24 cellular contexts compared by ENCODE assay signal in the genomic region with DNA sequence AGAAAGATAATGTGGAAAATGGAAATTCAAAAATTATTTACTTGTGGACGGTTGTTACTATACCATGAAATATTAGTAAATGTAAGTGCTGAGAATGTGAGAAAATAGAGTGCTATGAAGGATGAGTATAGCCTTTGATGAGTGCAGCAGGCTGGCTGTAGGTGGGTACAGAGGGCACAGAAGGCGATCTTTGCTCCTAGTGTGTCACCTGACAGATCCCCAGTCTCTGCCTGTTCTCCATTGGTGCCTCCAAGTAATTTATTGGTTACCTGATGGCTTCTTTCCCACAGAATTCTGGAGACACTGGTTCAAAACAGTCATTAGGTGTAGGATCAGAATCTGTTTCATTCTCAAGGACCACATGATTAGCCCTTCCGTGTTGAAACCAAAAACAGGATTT. TPM values are rescaled to one million over a fixed set of nuclear protein-coding genes. Genes with fewer than 3 reads are reported as not detected.
DNase-seq lines count a peak whose midpoint lies in the region; ATAC-seq, FAIRE-seq and TF ChIP-seq lines count a peak whose summit lies in the region.
"Had no signal": no experiment of that assay in that cellular context is flagged by ENCODE, and none has a peak within 500 bp of the region (broad histone marks: within the 10 kb centered on the region; RNA-seq: fewer than 3 reads in every experiment).

No MANE protein-coding gene starts in this region.

- TF ChIP-seq CTCF in HEK293 (tag by site-specific recombination; IDR thresholded peaks at IDR 0.05) (no peak), endothelial cell of umbilical vein (IDR thresholded peaks at IDR 0.05; ENCODE audit: extremely low read depth in 1 of 2, insufficient read depth in 1 of 2, low read depth in 1 of 2, low read length in 2 of 2) (no peak)

- H3K9ac ChIP-seq in endothelial cell of umbilical vein (replicated peaks; ENCODE audit: extremely low read depth, insufficient read depth, low read length) (no peak overlapping the region), mesenchymal stem cell (ENCODE audit: low read length) (no peak overlapping the region)
- H3K9ac ChIP-seq: BLaER1 treated with 17β-estradiol and CSF1 and Interleukin-3, amounts not matched to agents 10 nM and 100 nM had no signal

- ATAC-seq in left lobe of liver (peak; percentile 39), GM18909 (IDR thresholded peaks at IDR 0.05; ENCODE audit: poor library complexity, unreplicated experiment) (no peak)
- ATAC-seq: GM12878 had no signal

- no peak for DNase-seq in endothelial cell of umbilical vein (ENCODE audit: low read depth, low spot score)
- no peak for DNase-seq in left lobe of liver (ENCODE audit: low spot score)
- DNase-seq in mesenchymal stem cell, result no peak
- no peak for DNase-seq in GM12892 (ENCODE audit: insufficient read length)
- no peak for DNase-seq in activated naive CD4-positive, alpha-beta T cell (lab: John Stamatoyannopoulos, UW)
- no peak for DNase-seq in AG20443 (ENCODE audit: low spot score)
- DNase-seq: 8988T; BE2C; CD4-positive, alpha-beta T cell; CD8-positive, alpha-beta memory T cell; DMS 273 treated with DMSO at 0.1 percent for 48 hours; DMS79; EL; GDM1; GOT3; H7; HCEC 1CT had no signal

- H3K36me3 ChIP-seq in HEK293 (ENCODE audit: control insufficient read depth in 2 of 2, insufficient read depth in 1 of 2, low read length in 2 of 2) (no peaks in the 10 kb centered on the region), endothelial cell of umbilical vein (ENCODE audit: control insufficient read depth in 2 of 2, extremely low read depth in 1 of 2, insufficient read depth in 2 of 2, low read length in 2 of 2) (no peaks in the 10 kb centered on the region), mesenchymal stem cell (ENCODE audit: control insufficient read depth in 1 of 2, insufficient read depth in 2 of 2, low read depth in 1 of 2, low read length in 2 of 2) (peaks cover 0 to 99% of the 10 kb centered on the region in 2 experiments)
- H3K36me3 ChIP-seq: BE2C had no signal

- H3K27ac ChIP-seq in HEK293 (ENCODE audit: extremely low read depth, low read depth, low read length), result no peak overlapping the region
- no peak overlapping the region for H3K27ac ChIP-seq in endothelial cell of umbilical vein (ENCODE audit: insufficient read depth, low read depth, low read length)
- H3K27ac ChIP-seq in mesenchymal stem cell (ENCODE audit: low read length, poor library complexity, severe bottlenecking), result no peak overlapping the region
- H3K27ac ChIP-seq: BLaER1 treated with 17β-estradiol and CSF1 and Interleukin-3, amounts not matched to agents 10 nM and 100 nM had no signal

- H3K4me3 ChIP-seq in HEK293 (ENCODE audit: low read depth, low read length) (no peak overlapping the region), endothelial cell of umbilical vein (replicated peaks in 1 of 3; ENCODE audit: insufficient read depth in 1 of 3, low read depth in 1 of 3, low read length in 3 of 3) (no peak overlapping the region), mesenchymal stem cell (ENCODE audit: insufficient read depth in 1 of 2, low read depth in 1 of 2, low read length in 2 of 2) (no peak overlapping the region)
- H3K4me3 ChIP-seq: BLaER1 treated with 17β-estradiol and CSF1 and Interleukin-3, amounts not matched to agents 10 nM and 100 nM; GM12878 had no signal

- POLR2A ChIA-PET in HEK293 (lab: Yijun Ruan, JAX), result no interaction called here
- POLR2A ChIA-PET in endothelial cell of umbilical vein (lab: Charles Lee), result no interaction called here

- BruUV-seq in endothelial cell of umbilical vein (replicated peaks; lab: Mats Ljungman, UMichigan), result no TSS peak

- no peak overlapping the region for H2BK15ac ChIP-seq in mesenchymal stem cell (ENCODE audit: low read depth, poor library complexity, severe bottlenecking)

- H3K79me2 ChIP-seq in endothelial cell of umbilical vein (ENCODE audit: control insufficient read depth, insufficient read depth, low read length), result no peaks in the 10 kb centered on the region

- no peak overlapping the region for H3K4ac ChIP-seq in mesenchymal stem cell (ENCODE audit: low read depth in 1 of 2, low read length in 2 of 2)

- no peak overlapping the region for H2AK5ac ChIP-seq in mesenchymal stem cell (ENCODE audit: low read length, severe bottlenecking)

- TF ChIP-seq POLR2A in endothelial cell of umbilical vein (IDR thresholded peaks at IDR 0.05; ENCODE audit: low read depth, low read length) (no peak), GM12892 (IDR thresholded peaks at IDR 0.05; ENCODE audit: low read depth, low read length) (no peak)

- CTCF ChIA-PET in HEK293 (lab: Yijun Ruan, JAX) (no interaction called here), endothelial cell of umbilical vein (lab: Charles Lee) (no interaction called here)

- FAIRE-seq in endothelial cell of umbilical vein (lab: Jason Lieb, UNC), result no peak
- FAIRE-seq in GM12892 (lab: Jason Lieb, UNC), result no peak
- FAIRE-seq: D721Med, GM12878, GM18507, GM19239 had no signal

- dilution Hi-C loops in endothelial cell of umbilical vein (cut with MboI; ENCODE audit: extremely low pct_ligation_motif_present, low sequenced_read_pairs), result no loop called here

- H3K4me1 ChIP-seq in HEK293 (ENCODE audit: control insufficient read depth, insufficient read depth, low read length) (no peaks in the 10 kb centered on the region), endothelial cell of umbilical vein (ENCODE audit: control insufficient read depth, extremely low read depth, insufficient read depth, low read length) (peaks cover 3% of the 10 kb centered on the region), mesenchymal stem cell (ENCODE audit: control insufficient read depth, insufficient read depth, low read depth, low read length) (no peaks in the 10 kb centered on the region)
- H3K4me1 ChIP-seq: BE2C had no signal

- no peaks in the 10 kb centered on the region for H3K79me1 ChIP-seq in mesenchymal stem cell (replicated peaks; ENCODE audit: low read length, poor library complexity, severe bottlenecking)

- H3K14ac ChIP-seq in mesenchymal stem cell (ENCODE audit: low read length in 2 of 2), result no peak overlapping the region

- H2BK5ac ChIP-seq in mesenchymal stem cell (ENCODE audit: low read depth, low read length, poor library complexity, severe bottlenecking), result no peak overlapping the region

- no peak overlapping the region for H3K18ac ChIP-seq in mesenchymal stem cell (ENCODE audit: low read depth in 1 of 2, low read length in 2 of 2)

- H2BK12ac ChIP-seq in mesenchymal stem cell (ENCODE audit: low read length in 2 of 2), result no peak overlapping the region

- no peak overlapping the region for H3K4me2 ChIP-seq in endothelial cell of umbilical vein (ENCODE audit: insufficient read depth, low read length)
- H3K4me2 ChIP-seq in mesenchymal stem cell (ENCODE audit: low read length, poor library complexity, severe bottlenecking), result no peak overlapping the region
- H3K4me2 ChIP-seq: BLaER1 treated with 17β-estradiol and CSF1 and Interleukin-3, amounts not matched to agents 10 nM and 100 nM had no signal

- no peaks in the 10 kb centered on the region for H3K9me1 ChIP-seq in endothelial cell of umbilical vein (replicated peaks; ENCODE audit: control insufficient read depth, extremely low read depth, insufficient read depth, low read length)

- H3K23ac ChIP-seq in mesenchymal stem cell (ENCODE audit: low read length in 2 of 2), result no peak overlapping the region

- no peak overlapping the region for H2BK120ac ChIP-seq in mesenchymal stem cell (ENCODE audit: low read depth, low read length)

- H4K20me1 ChIP-seq in endothelial cell of umbilical vein (replicated peaks; ENCODE audit: control insufficient read depth, extremely low read depth, insufficient read depth, low read length), result no peaks in the 10 kb centered on the region
- H4K20me1 ChIP-seq: BLaER1 treated with 17β-estradiol and CSF1 and Interleukin-3, amounts not matched to agents 10 nM and 100 nM had no signal

- H2AFZ ChIP-seq in endothelial cell of umbilical vein (ENCODE audit: low read depth, low read length), result peak overlapping the region; percentile 3
- H2AFZ ChIP-seq in mesenchymal stem cell (ENCODE audit: low read depth, low read length), result no peak overlapping the region

- no peak overlapping the region for H4K8ac ChIP-seq in mesenchymal stem cell (ENCODE audit: low read length)

- H3K9me3 ChIP-seq in HEK293 (ENCODE audit: control insufficient read depth, insufficient read depth, low read depth, low read length) (no peaks in the 10 kb centered on the region), endothelial cell of umbilical vein (replicated peaks; ENCODE audit: control insufficient read depth, insufficient read depth, low read length) (no peaks in the 10 kb centered on the region), mesenchymal stem cell (ENCODE audit: control insufficient read depth, low read length) (peaks cover under 1% of the 10 kb centered on the region)
- H3K9me3 ChIP-seq: BE2C had no signal

- H4K91ac ChIP-seq in mesenchymal stem cell (ENCODE audit: low read length), result peak overlapping the region; percentile 34

- intact Hi-C loops in endothelial cell of umbilical vein (cut with micrococcal nuclease), result no loop called here

- H3K27me3 ChIP-seq in endothelial cell of umbilical vein (ENCODE audit: control insufficient read depth in 2 of 2, insufficient read depth in 2 of 2, low read length in 2 of 2), result no peaks in the 10 kb centered on the region
- H3K27me3 ChIP-seq in mesenchymal stem cell (ENCODE audit: control insufficient read depth in 1 of 2, insufficient read depth in 1 of 2, low read length in 2 of 2), result no peaks in the 10 kb centered on the region
- H3K27me3 ChIP-seq: BE2C; BLaER1 treated with 17β-estradiol and CSF1 and Interleukin-3, amounts not matched to agents 10 nM and 100 nM had no signal

- WGBS in mesenchymal stem cell, result 91% methylated on average over 3 of the region's 3 CpGs

TF ChIP-seq in HEK293, 187 proteins besides CTCF, POLR2A, EP300 and RAD21 (continues in another document):
- no peak for TF ChIP-seq ZNF37A (tag by site-specific recombination; IDR thresholded peaks at IDR 0.05)
- TF ChIP-seq HOXC10 (CRISPR knock-in tag; IDR thresholded peaks at IDR 0.05), result no peak

TF ChIP-seq in endothelial cell of umbilical vein, 7 proteins besides CTCF, POLR2A, EP300 and RAD21 (continues in another document):
- no peak for TF ChIP-seq POLR2AphosphoS5 (IDR thresholded peaks at IDR 0.05; ENCODE audit: insufficient read depth, low read depth, low read length)
- no peak for TF ChIP-seq FOS (IDR thresholded peaks at IDR 0.05; ENCODE audit: borderline replicate concordance, insufficient read depth, low read length)
- no peak for TF ChIP-seq MYC (IDR thresholded peaks at IDR 0.05; ENCODE audit: low read depth, low read length)

RNA-seq across cellular contexts. Expression of a gene that starts 28.9 kb away (rescaled TPM):
- total RNA-seq in endothelial cell of umbilical vein, result 2.0 and 2.7 TPM in 2 replicates
- 1.9 and 7.7 TPM in 2 replicates for polyA plus RNA-seq in endothelial cell of umbilical vein
- polyA plus RNA-seq in endothelial cell of umbilical vein (2011; cell fraction: cytosol; rRNA removed), result 0.65 and 11.6 TPM in 2 replicates
- 19.7 and 20.1 TPM in 2 replicates for polyA plus RNA-seq in endothelial cell of umbilical vein (2011; cell fraction: nucleus; rRNA removed)
- polyA plus RNA-seq in endothelial cell of umbilical vein (2012), result 2.3 and 3.9 TPM in 2 replicates
- 19.4 and 24.0 TPM in 2 replicates for polyA minus RNA-seq in endothelial cell of umbilical vein
- polyA minus RNA-seq in endothelial cell of umbilical vein (2011; cell fraction: cytosol; rRNA and poly(A)+ RNA removed), result not detected
- 57.3 and 68.2 TPM in 2 replicates for polyA minus RNA-seq in endothelial cell of umbilical vein (2011; cell fraction: nucleus; rRNA and poly(A)+ RNA removed)
- total RNA-seq in left lobe of liver, result 8.9 TPM
- 0.01 TPM for polyA plus RNA-seq in mesenchymal stem cell (2013, experiment 1 of 2)
- polyA plus RNA-seq in mesenchymal stem cell (2013, experiment 2 of 2), result 0.03 TPM
- 0.30 TPM for polyA plus RNA-seq in GM12892 (2012; ENCODE audit: missing spikeins)
- total RNA-seq: CD8-positive, alpha-beta memory T cell; H7 had no signal
- polyA plus RNA-seq: CD8-positive, alpha-beta memory T cell had no signal
